ENCODE assay signal across 23 cellular contexts in the genomic region with DNA sequence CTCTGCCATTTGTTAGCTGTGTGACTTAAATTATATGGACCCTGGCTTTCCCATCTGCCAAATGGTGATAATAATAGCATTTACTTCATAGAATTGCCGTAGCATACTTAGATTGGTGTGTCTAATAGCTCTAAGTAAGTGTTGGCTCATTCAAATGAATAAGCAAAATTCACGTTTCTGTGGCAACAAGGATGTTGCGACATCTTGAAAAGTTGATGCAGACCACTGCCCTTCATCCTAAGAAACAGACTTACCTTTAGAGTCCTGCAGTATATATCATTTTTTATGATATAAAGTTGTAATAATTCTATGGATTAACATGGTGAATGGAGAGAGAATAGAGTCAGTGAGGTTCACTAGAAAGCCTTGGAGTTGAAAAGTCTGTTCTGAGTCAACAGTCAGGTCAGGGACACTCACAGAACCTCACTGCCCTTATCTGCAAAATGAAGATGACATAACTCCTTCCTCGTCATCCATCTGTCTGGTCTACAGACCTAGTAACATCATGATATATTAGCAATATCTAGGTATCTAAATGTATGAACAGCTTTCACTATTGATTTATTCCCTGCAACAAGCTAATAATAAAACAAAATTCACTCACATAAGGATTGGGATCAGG.
"Had no signal": no experiment of that assay in that cellular context is flagged by ENCODE, and none has a peak within 500 bp of the region (broad histone marks: within the 10 kb centered on the region; RNA-seq: fewer than 3 reads in every experiment).

No MANE protein-coding gene starts in this region.

- H3K36me3 Mint-ChIP-seq: activated naive CD8-positive, alpha-beta T cell treated with anti-CD3 and anti-CD28 coated beads for 36 hours; stimulated activated naive B cell treated with anti-CD40 and anti-IgM and Interleukin-4, amounts not matched to agents 10 μg/mL and 1 μg/mL and 100 μg/mL, for 72 hours; T-cell; type B pancreatic cell; WTC11 had no signal

- H3K27me3 ChIP-seq: neutrophil, pancreas, vagina had no signal

- H3K27me3 Mint-ChIP-seq: dendritic cell treated with granulocyte-macrophage colony-stimulating factor and Interleukin-4, amounts not matched to agents 40 ng/mL and 50 ng/mL, for 4 days had no signal

- H3K9me3 ChIP-seq: neutrophil, pancreas, vagina had no signal

- H3K27ac Mint-ChIP-seq: activated CD4-positive, alpha-beta T cell treated with anti-CD3 and anti-CD28 coated beads for 36 hours; activated naive CD8-positive, alpha-beta T cell treated with anti-CD3 and anti-CD28 coated beads for 36 hours; activated T-helper 2 cell treated with anti-CD3 and anti-CD28 coated beads, Interferon-gamma antibody, Interleukin-2, Interleukin-4, amounts not matched to agents 10 μg/mL and 5 μg/mL and 100 μg/mL, durations not matched to agents 14 hours and 24 hours and 36 hours; dendritic cell treated with granulocyte-macrophage colony-stimulating factor and Interleukin-4, amounts not matched to agents 40 ng/mL and 50 ng/mL, for 4 days; nephron; stimulated activated naive B cell treated with anti-CD40 and anti-IgM and Interleukin-4, amounts not matched to agents 10 μg/mL and 1 μg/mL and 100 μg/mL, for 72 hours; T-cell; T-helper 2 cell treated with Interferon-gamma antibody and Interleukin-4, amounts not matched to agents 5 μg/mL and 100 μg/mL, for 36 hours; type B pancreatic cell; WTC11 had no signal

- H3K4me1 Mint-ChIP-seq: activated CD4-positive, alpha-beta T cell treated with anti-CD3 and anti-CD28 coated beads for 36 hours; activated naive CD8-positive, alpha-beta T cell treated with anti-CD3 and anti-CD28 coated beads for 36 hours; nephron; T-cell had no signal

- H3K4me3 Mint-ChIP-seq: activated CD4-positive, alpha-beta T cell treated with anti-CD3 and anti-CD28 coated beads for 36 hours; activated naive CD8-positive, alpha-beta T cell treated with anti-CD3 and anti-CD28 coated beads for 36 hours; activated T-cell treated with anti-CD3 and anti-CD28 coated beads, Interleukin-2, amount 50 U/mL, for 4 hours; dendritic cell treated with granulocyte-macrophage colony-stimulating factor and Interleukin-4, amounts not matched to agents 40 ng/mL and 50 ng/mL, for 4 days; nephron; stimulated activated naive B cell treated with anti-CD40 and anti-IgM and Interleukin-4, amounts not matched to agents 10 μg/mL and 1 μg/mL and 100 μg/mL, for 72 hours; T-cell; T-helper 2 cell treated with Interferon-gamma antibody and Interleukin-4, amounts not matched to agents 5 μg/mL and 100 μg/mL, for 36 hours; type B pancreatic cell; WTC11 had no signal

- H3K9me3 Mint-ChIP-seq: activated naive CD8-positive, alpha-beta T cell treated with anti-CD3 and anti-CD28 coated beads for 36 hours; activated T-cell treated with anti-CD3 and anti-CD28 coated beads, Interleukin-2, amount 50 U/mL, for 4 hours; activated T-helper 2 cell treated with anti-CD3 and anti-CD28 coated beads, Interferon-gamma antibody, Interleukin-2, Interleukin-4, amounts not matched to agents 10 μg/mL and 5 μg/mL and 100 μg/mL, durations not matched to agents 14 hours and 24 hours and 36 hours; dendritic cell treated with granulocyte-macrophage colony-stimulating factor and Interleukin-4, amounts not matched to agents 40 ng/mL and 50 ng/mL, for 4 days; nephron; stimulated activated naive B cell treated with anti-CD40 and anti-IgM and Interleukin-4, amounts not matched to agents 10 μg/mL and 1 μg/mL and 100 μg/mL, for 72 hours; T-cell; T-helper 2 cell treated with Interferon-gamma antibody and Interleukin-4, amounts not matched to agents 5 μg/mL and 100 μg/mL, for 36 hours; type B pancreatic cell; WTC11 had no signal

- H3K4me1 ChIP-seq: pancreas, vagina had no signal

- H3K36me3 ChIP-seq: neutrophil, pancreas, vagina had no signal

- FAIRE-seq: endometrium, frontal cortex, pancreas had no signal

- DNase-seq: activated CD4-positive, alpha-beta T cell treated with anti-CD3 and anti-CD28 coated beads for 36 hours; activated CD4-positive, alpha-beta T cell treated with anti-CD3 and anti-CD28 coated beads, Interleukin-2, amount 50 U/mL, for 48 hours; activated CD8-positive, alpha-beta memory T cell treated with anti-CD3 and anti-CD28 coated beads, Interleukin-2, amount 50 U/mL, for 48 hours; activated naive CD4-positive, alpha-beta T cell treated with Interleukin-2 at 50 U/mL for 16 hours; activated naive CD8-positive, alpha-beta T cell treated with anti-CD3 and anti-CD28 coated beads for 36 hours; activated T-cell treated with anti-CD3 and anti-CD28 coated beads, Interleukin-2, amount 50 U/mL, for 4 hours; effector CD4-positive, alpha-beta T cell; hippocampal formation; pancreas; right cardiac atrium; stimulated activated CD4-positive, alpha-beta T cell treated with anti-CD3 and anti-CD28 coated beads, Interleukin-2, amount 100 ng/mL, for 24 hours; stimulated activated naive B cell treated with anti-CD40 and anti-IgM and Interleukin-4, amounts not matched to agents 10 μg/mL and 1 μg/mL and 100 μg/mL, for 72 hours; T-cell had no signal

- ATAC-seq: activated CD4-positive, alpha-beta T cell treated with anti-CD3 and anti-CD28 coated beads for 36 hours; activated T-cell treated with anti-CD3 and anti-CD28 coated beads, Interleukin-2, amount 50 U/mL, for 4 hours; pancreas; stimulated activated naive B cell treated with anti-CD40 and anti-IgM and Interleukin-4, amounts not matched to agents 10 μg/mL and 1 μg/mL and 100 μg/mL, for 72 hours; T-cell; WTC11 had no signal

- H3K4me3 ChIP-seq: pancreas, vagina had no signal

- H3K27ac ChIP-seq: neutrophil, pancreas, vagina had no signal
